1 cellular context compared by ENCODE assay signal in genomic region chr2:60984717-60985116, GRCh38.
A peak's percentile ranks its signal among the peaks of the same experiment; 100 is the strongest.
TF ChIP-seq lines count a peak whose summit lies in the region.

No MANE protein-coding gene starts in this region.

TF ChIP-seq in K562, 482 proteins besides CTCF, POLR2A, EP300 and RAD21:
- TF ChIP-seq ZNF57 (CRISPR knock-in tag; IDR thresholded peaks at IDR 0.05) (no peak), SPI1 (IDR thresholded peaks at IDR 0.05; ENCODE audit: borderline replicate concordance, low read depth, low read length) (peak; percentile 78; the same call in 1 of the 2 replicates)
